8 cellular contexts compared by ENCODE assay signal in the genomic region with DNA sequence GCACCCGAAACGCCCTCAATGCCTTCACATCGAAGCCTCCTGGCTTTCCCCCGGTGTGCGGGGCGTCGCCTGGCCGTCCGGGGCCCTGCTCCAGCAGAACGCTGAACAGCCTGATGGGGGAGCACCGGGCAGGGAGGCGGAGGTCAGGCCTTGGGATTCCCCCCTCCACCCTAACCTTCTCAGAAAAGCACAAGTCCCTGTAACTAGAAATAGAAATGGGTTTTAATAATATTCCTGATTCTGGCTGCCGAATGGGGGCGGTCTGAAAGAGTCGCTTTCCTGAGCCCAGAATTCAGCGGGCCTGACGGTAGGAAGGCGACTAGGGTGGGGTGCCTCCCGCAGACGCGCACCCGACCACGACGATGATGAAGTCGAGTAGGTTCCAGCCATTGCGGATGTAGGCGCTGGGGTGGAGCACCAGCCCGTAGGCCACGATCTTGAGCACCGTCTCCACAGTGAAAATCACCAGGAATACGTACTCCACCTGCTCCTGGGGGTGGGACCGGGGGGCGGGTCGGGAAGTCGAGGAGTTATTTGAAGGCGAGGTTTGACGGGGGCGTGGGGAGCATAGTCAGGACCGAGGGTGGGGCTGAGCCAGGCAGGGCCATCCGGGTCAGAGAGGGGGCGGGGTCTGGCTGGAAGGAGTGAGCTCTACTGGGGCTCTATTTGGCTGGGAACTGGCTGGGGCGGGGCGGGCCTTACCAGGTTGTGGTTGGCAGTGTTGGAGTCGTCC. TPM values are rescaled to one million over a fixed set of nuclear protein-coding genes. Genes with fewer than 3 reads are reported as not detected.
DNase-seq lines count a peak whose midpoint lies in the region; ATAC-seq and TF ChIP-seq lines count a peak whose summit lies in the region.

No MANE protein-coding gene starts in this region.

- no peaks in the 10 kb centered on the region for H4K20me1 ChIP-seq in osteoblast (ENCODE audit: insufficient read depth, low read length)

- H2AFZ ChIP-seq in osteoblast (ENCODE audit: low read length): peak overlapping the region; percentile 70

- no peak for TF ChIP-seq POLR2A in esophagus muscularis mucosa (IDR thresholded peaks at IDR 0.05; ENCODE audit: low read depth)

- no peaks in the 10 kb centered on the region for H3K9me3 ChIP-seq in CD8-positive, alpha-beta T cell (ENCODE audit: low read length)
- H3K9me3 ChIP-seq in esophagus muscularis mucosa: no peaks in the 10 kb centered on the region
- H3K9me3 ChIP-seq in osteoblast (ENCODE audit: low read depth, low read length): no peaks in the 10 kb centered on the region
- no peaks in the 10 kb centered on the region for H3K9me3 ChIP-seq in thoracic aorta

- peak overlapping the region; percentile 81 for H3K4me3 Mint-ChIP-seq in CD8-positive, alpha-beta T cell

- TF ChIP-seq EP300 in esophagus muscularis mucosa (IDR thresholded peaks at IDR 0.05): no peak

- POLR2A ChIA-PET in CD8-positive, alpha-beta T cell (lab: Charles Lee): interaction anchor here (1.2 kb wide), 1 partner anchor 38 kb away, joined by 5 read pairs; no protein-coding TSS in a partner anchor

- no peaks in the 10 kb centered on the region for H3K36me3 ChIP-seq in CD8-positive, alpha-beta T cell (ENCODE audit: insufficient read depth, low read length)
- no peaks in the 10 kb centered on the region for H3K36me3 ChIP-seq in esophagus muscularis mucosa
- no peaks in the 10 kb centered on the region for H3K36me3 ChIP-seq in osteoblast (ENCODE audit: insufficient read depth, low read length)
- H3K36me3 ChIP-seq in thoracic aorta: no peaks in the 10 kb centered on the region

- peaks cover 14% of the 10 kb centered on the region for H3K4me1 Mint-ChIP-seq in CD8-positive, alpha-beta T cell (ENCODE audit: low read depth)

- DNase-seq in CD8-positive, alpha-beta T cell: peak; percentile 18 to 68 (median 48)
- DNase-seq in NCI-H1930 (lab: John Stamatoyannopoulos, UW) (peak; percentile 11 to 35), esophagus muscularis mucosa (ENCODE audit: extremely low spot score) (no peak), osteoblast (ENCODE audit: insufficient read length, low spot score, missing footprints) (peak; percentile 87), thoracic aorta (ENCODE audit: low spot score) (peak; percentile 2), SKM-1 treated with dmso at 0.1 percent for 144 hours (lab: John Stamatoyannopoulos, UW; ENCODE audit: unreplicated experiment) (no peak)
- DNase-seq in activated CD8-positive, alpha-beta memory T cell treated with anti-CD3 and anti-CD28 coated beads, Interleukin-2, amount 50 U/mL, for 1 hour (ENCODE audit: extremely low read depth): peak; percentile 25

- no peaks in the 10 kb centered on the region for H3K9me3 Mint-ChIP-seq in CD8-positive, alpha-beta T cell

- peaks cover 9% of the 10 kb centered on the region for H3K4me1 ChIP-seq in CD8-positive, alpha-beta T cell (ENCODE audit: insufficient read depth, low read length)
- H3K4me1 ChIP-seq in esophagus muscularis mucosa (peaks cover 0 to 8% (median 4%) of the 10 kb centered on the region in 4 donors), osteoblast (ENCODE audit: insufficient read depth, low read length) (no peaks in the 10 kb centered on the region), thoracic aorta (ENCODE audit: control insufficient read depth in 1 of 2, low read depth in 2 of 2) (no peaks in the 10 kb centered on the region)

- peak overlapping the region; percentile 48 for H3K4me3 ChIP-seq in CD8-positive, alpha-beta T cell (ENCODE audit: low read depth, low read length)
- H3K4me3 ChIP-seq in esophagus muscularis mucosa (peak overlapping the region; percentile 34 to 47 (median 35)), osteoblast (ENCODE audit: insufficient read depth, low read length) (peak overlapping the region; percentile 42), thoracic aorta (peak overlapping the region; percentile 66)

- WGBS in esophagus muscularis mucosa: 67% methylated on average over 39 of the region's 44 CpGs

- no peak for TF ChIP-seq CTCF in CD8-positive, alpha-beta T cell (IDR thresholded peaks at IDR 0.05)
- TF ChIP-seq CTCF in esophagus muscularis mucosa (IDR thresholded peaks at IDR 0.05) (no peak), osteoblast (IDR thresholded peaks at IDR 0.05; ENCODE audit: extremely low read depth, low read depth, low read length) (no peak), thoracic aorta (IDR thresholded peaks at IDR 0.05) (no peak)

- CTCF ChIA-PET in CD8-positive, alpha-beta T cell (lab: Charles Lee): interaction anchor here (0.6 kb wide), 1 partner anchor 443 kb away, joined by 5 read pairs; no protein-coding TSS in a partner anchor

- ATAC-seq in CD8-positive, alpha-beta T cell: peak; percentile 70
- ATAC-seq in GM21381 (IDR thresholded peaks at IDR 0.05; ENCODE audit: unreplicated experiment) (peak; percentile 67), thoracic aorta (ENCODE audit: insufficient number of reproducible peaks, low FRiP score, low read depth) (no peak)

- peak overlapping the region; percentile 66 for H3K27ac ChIP-seq in CD8-positive, alpha-beta T cell (ENCODE audit: low read depth, low read length)
- H3K27ac ChIP-seq in esophagus muscularis mucosa (replicated peaks in 1 of 4): peak overlapping the region in 2 of 4 donors; percentile 23 to 36
- H3K27ac ChIP-seq in osteoblast (ENCODE audit: low read depth, low read length): no peak overlapping the region
- no peak overlapping the region for H3K27ac ChIP-seq in thoracic aorta

- H3K4me2 ChIP-seq in osteoblast (ENCODE audit: insufficient read depth, low read length): peak overlapping the region; percentile 58

- H3K36me3 Mint-ChIP-seq in CD8-positive, alpha-beta T cell: peaks cover 3% of the 10 kb centered on the region

- H3K27me3 Mint-ChIP-seq in CD8-positive, alpha-beta T cell (ENCODE audit: low read depth): no peaks in the 10 kb centered on the region

- peak overlapping the region; percentile 91 for H3K27ac Mint-ChIP-seq in CD8-positive, alpha-beta T cell

- no peaks in the 10 kb centered on the region for H3K27me3 ChIP-seq in CD8-positive, alpha-beta T cell (ENCODE audit: insufficient read depth, low read length)
- H3K27me3 ChIP-seq in esophagus muscularis mucosa (peaks cover 0 to 24% (median 1%) of the 10 kb centered on the region in 4 donors), osteoblast (ENCODE audit: insufficient read depth, low read length) (no peaks in the 10 kb centered on the region), thoracic aorta (replicated peaks; ENCODE audit: insufficient read depth) (no peaks in the 10 kb centered on the region)

- no peaks in the 10 kb centered on the region for H3K79me2 ChIP-seq in osteoblast (ENCODE audit: insufficient read depth, low read length)

- intact Hi-C loops in CD8-positive, alpha-beta T cell (cut with DNase I, micrococcal nuclease): loop anchor here in 1 of 2 experiments (5.0 kb wide), 1 partner anchor 38 kb away; no protein-coding TSS in a partner anchor
- intact Hi-C loops in esophagus muscularis mucosa (cut with DNase I): no loop called here

RNA-seq across cellular contexts. Expression of gene CACNA1F, which starts 2.5 kb away (rescaled TPM):
- under 1 TPM; 0.84 to 0.86 TPM for total RNA-seq in CD8-positive, alpha-beta T cell
- under 1 TPM; under 0.01 to 0.42 (median 0.06) TPM for total RNA-seq in esophagus muscularis mucosa
- not detected in 2 replicates for total RNA-seq in osteoblast
- total RNA-seq in thoracic aorta: under 1 TPM in 1 of 2 donors, not detected in 1; 0.81 TPM

RNA-seq across cellular contexts. Expression of gene CCDC22, which starts 4.6 kb away (rescaled TPM):
- total RNA-seq in CD8-positive, alpha-beta T cell: 10 to 100 TPM; 13.9 to 15.0 TPM
- total RNA-seq in esophagus muscularis mucosa: 10 to 100 TPM; 12.9 to 18.5 (median 16.2) TPM
- 13.3 and 15.6 TPM in 2 replicates for total RNA-seq in osteoblast
- total RNA-seq in thoracic aorta: 10 to 100 TPM; 22.3 to 23.2 TPM

RNA-seq across cellular contexts. Expression of gene SYP, which starts 30.7 kb away (rescaled TPM):
- total RNA-seq in CD8-positive, alpha-beta T cell: under 1 TPM; 0.44 to 0.65 TPM
- total RNA-seq in esophagus muscularis mucosa (10 to 100 TPM in 1 of 4 donors, 1 to 10 TPM in 3; 4.5 to 12.0 (median 6.1) TPM), osteoblast (0.29 and 0.36 TPM in 2 replicates), thoracic aorta (1 to 10 TPM; 3.2 to 6.9 TPM)

RNA-seq across cellular contexts. Expression of gene FOXP3, which starts 33.8 kb away (rescaled TPM):
- total RNA-seq in CD8-positive, alpha-beta T cell: under 1 TPM; 0.67 to 0.71 TPM
- total RNA-seq in esophagus muscularis mucosa (not detected), osteoblast (not detected in 2 replicates), thoracic aorta (not detected)

RNA-seq across cellular contexts. Expression of gene PPP1R3F, which starts 38.9 kb away (rescaled TPM):
- 1 to 10 TPM; 4.8 to 6.1 TPM for total RNA-seq in CD8-positive, alpha-beta T cell
- 10 to 100 TPM; 13.8 to 27.0 (median 16.4) TPM for total RNA-seq in esophagus muscularis mucosa
- 3.2 and 4.0 TPM in 2 replicates for total RNA-seq in osteoblast
- 10 to 100 TPM; 12.6 to 14.8 TPM for total RNA-seq in thoracic aorta

Comparison
In these comparisons a context has a peak if more than half of its experiments do, and no peak if none do; other contexts are left out.
1. DNase-seq: peak in CD8-positive, alpha-beta T cell (7 of 7), NCI-H1930 (2 of 2), activated CD8-positive, alpha-beta memory T cell treated with anti-CD3 and anti-CD28 coated beads, Interleukin-2, amount 50 U/mL, for 1 hour (single experiment), osteoblast (single experiment) and thoracic aorta (single experiment); none in esophagus muscularis mucosa (single experiment) and SKM-1 treated with dmso at 0.1 percent for 144 hours (single experiment).
2. Peak in every context shown above with its lines, with median percentiles within 50 percentile points of each other: H3K4me3 ChIP-seq.